20 cellular contexts compared by ENCODE assay signal in genomic region chr1:65377496-65378268, GRCh38. TPM values are rescaled to one million over a fixed set of nuclear protein-coding genes. Genes with fewer than 3 reads are reported as not detected.
DNase-seq lines count a peak whose midpoint lies in the region; ATAC-seq, FAIRE-seq and TF ChIP-seq lines count a peak whose summit lies in the region.
"Had no signal": no experiment of that assay in that cellular context is flagged by ENCODE, and none has a peak within 500 bp of the region (broad histone marks: within the 10 kb centered on the region; RNA-seq: fewer than 3 reads in every experiment).

No MANE protein-coding gene starts in this region.

- TF ChIP-seq EP300 in A549 (IDR thresholded peaks at IDR 0.05) (no peak), K562 (IDR thresholded peaks at IDR 0.05; ENCODE audit: low read length) (no peak)

- no peak overlapping the region for H4K91ac ChIP-seq in neuronal stem cell (ENCODE audit: low read depth, low read length, poor library complexity)

- ATAC-seq in A549: peak in 1 of 2 experiments; percentile 75; a peak in 3 of 6 replicates
- ATAC-seq in K562: peak; percentile 65
- no peak for ATAC-seq in natural killer cell
- ATAC-seq: GM23338, HCT116 had no signal

- no peak overlapping the region for H3K4ac ChIP-seq in neuronal stem cell (ENCODE audit: low read length)

- H3K14ac ChIP-seq in neuronal stem cell (ENCODE audit: low read length): no peak overlapping the region

- BruUV-seq in K562 (replicated peaks; lab: Mats Ljungman, UMichigan): no TSS peak

- H3K4me3 ChIP-seq in A549: no peak overlapping the region
- H3K4me3 ChIP-seq in K562: no peak overlapping the region
- no peak overlapping the region for H3K4me3 ChIP-seq in hepatocyte
- H3K4me3 ChIP-seq in neuronal stem cell (ENCODE audit: low read length in 2 of 2): no peak overlapping the region
- H3K4me3 ChIP-seq: GM23338 had no signal

- no peak overlapping the region for H2BK12ac ChIP-seq in neuronal stem cell (ENCODE audit: low read length)

- TF ChIP-seq CTCF in A549 (IDR thresholded peaks at IDR 0.05): no peak
- no peak for TF ChIP-seq CTCF in K562 (IDR thresholded peaks at IDR 0.05 in 2 of 3, conservative IDR thresholded peaks at IDR 0.05 in 1 of 3; ENCODE audit: insufficient read depth in 2 of 3, low read depth in 1 of 3, low read length in 3 of 3)
- TF ChIP-seq CTCF in hepatocyte (IDR thresholded peaks at IDR 0.05; ENCODE audit: poor library complexity): no peak
- TF ChIP-seq CTCF in natural killer cell (IDR thresholded peaks at IDR 0.05): no peak

- no peak overlapping the region for H3K4me3 Mint-ChIP-seq in natural killer cell
- H3K4me3 Mint-ChIP-seq: CD4-positive, alpha-beta memory T cell; GM23338; H9 had no signal

- no peak overlapping the region for H3K27ac Mint-ChIP-seq in natural killer cell
- H3K27ac Mint-ChIP-seq: CD4-positive, alpha-beta memory T cell; GM23338 had no signal

- POLR2A ChIA-PET in A549 (lab: Yijun Ruan, JAX) (no interaction called here), K562 (lab: Yijun Ruan, JAX) (interaction anchor here (0.6 kb wide), 1 partner anchor 1931 kb away, joined by 4 read pairs; no protein-coding TSS in a partner anchor)

- H3K36me3 ChIP-seq in K562 (ENCODE audit: control insufficient read depth, insufficient read depth, low read length) (peaks cover 51% of the 10 kb centered on the region), hepatocyte (replicated peaks; ENCODE audit: insufficient read depth, low read depth) (no peaks in the 10 kb centered on the region), neuronal stem cell (replicated peaks in 1 of 2; ENCODE audit: control insufficient read depth in 2 of 2, insufficient read depth in 2 of 2, low read length in 2 of 2) (no peaks in the 10 kb centered on the region)

- no peaks in the 10 kb centered on the region for H4K20me1 ChIP-seq in K562 (replicated peaks; ENCODE audit: control insufficient read depth, insufficient read depth, low read length)
- no peaks in the 10 kb centered on the region for H4K20me1 ChIP-seq in hepatocyte (ENCODE audit: insufficient read depth, poor library complexity, severe bottlenecking)

- peaks cover 0 to 3% of the 10 kb centered on the region in 2 donors for H3K9me3 Mint-ChIP-seq in natural killer cell
- H3K9me3 Mint-ChIP-seq: GM23338, H9 had no signal

- no peak overlapping the region for H2BK5ac ChIP-seq in neuronal stem cell (ENCODE audit: low read length)

- TF ChIP-seq RAD21 in A549 (conservative IDR thresholded peaks at IDR 0.05 in 1 of 2, IDR thresholded peaks at IDR 0.05 in 1 of 2) (no peak), K562 (CRISPR knock-in tag; conservative IDR thresholded peaks at IDR 0.05 in 1 of 2, IDR thresholded peaks at IDR 0.05 in 1 of 2) (no peak)

- H3K27me3 Mint-ChIP-seq in natural killer cell (ENCODE audit: low read depth in 2 of 2): peaks cover 21 to 23% of the 10 kb centered on the region in 2 donors

- peaks cover 42% of the 10 kb centered on the region for H3K79me2 ChIP-seq in K562 (ENCODE audit: control insufficient read depth, insufficient read depth, low read length)
- H3K79me2 ChIP-seq in hepatocyte: no peaks in the 10 kb centered on the region

- in situ Hi-C loops in K562 (cut with MboI): no loop called here

- intact Hi-C loops in K562 (cut with micrococcal nuclease): loop anchor here (5.0 kb wide), 1 partner anchor 65 kb away; no protein-coding TSS in a partner anchor
- intact Hi-C loops in natural killer cell (cut with micrococcal nuclease): no loop called here

- CTCF ChIA-PET in A549 (lab: Yijun Ruan, JAX) (no interaction called here), K562 (lab: Yijun Ruan, JAX; ENCODE audit: low intra/inter-chr PET ratio) (no interaction called here)

- H3K4me1 Mint-ChIP-seq in natural killer cell: no peaks in the 10 kb centered on the region
- H3K4me1 Mint-ChIP-seq: CD4-positive, alpha-beta memory T cell; GM23338; H9 had no signal

- H3K23ac ChIP-seq in neuronal stem cell (ENCODE audit: low read depth, low read length, poor library complexity): no peak overlapping the region

- no peak overlapping the region for H4K8ac ChIP-seq in neuronal stem cell (ENCODE audit: low read depth, low read length)

- no peaks in the 10 kb centered on the region for H3K27me3 ChIP-seq in K562 (ENCODE audit: control insufficient read depth in 2 of 2, insufficient read depth in 2 of 2, low read length in 2 of 2)
- no peaks in the 10 kb centered on the region for H3K27me3 ChIP-seq in hepatocyte
- H3K27me3 ChIP-seq in neuronal stem cell (ENCODE audit: control insufficient read depth in 3 of 3, insufficient read depth in 3 of 3, low read depth in 1 of 3, low read length in 3 of 3): no peaks in the 10 kb centered on the region

- 36% methylated on average over 4 of the region's 4 CpGs for WGBS in A549 (ENCODE audit: missing lambda C conversion rate)
- 77% methylated on average over 4 of the region's 4 CpGs for WGBS in K562 (ENCODE audit: insufficient coverage, low coverage, missing lambda C conversion rate)
- WGBS in hepatocyte (ENCODE audit: low lambda C conversion rate, missing lambda C conversion rate): 63% methylated on average over 4 of the region's 4 CpGs
- no CpG with 5 or more reads among the region's 4 CpGs for WGBS in neuronal stem cell (ENCODE audit: extremely low coverage in 2 of 2, insufficient read length in 2 of 2, insufficient replicate concordance in 1 of 2), 2 donors

- H3K9me1 ChIP-seq in K562 (ENCODE audit: control insufficient read depth, insufficient read depth, low read length): no peaks in the 10 kb centered on the region

- H3K79me1 ChIP-seq in neuronal stem cell (ENCODE audit: low read depth, low read length): no peaks in the 10 kb centered on the region

- no peak for FAIRE-seq in A549 (lab: Jason Lieb, UNC)
- FAIRE-seq in K562 (lab: Jason Lieb, UNC): peak; percentile 37
- FAIRE-seq in GM19239 (lab: Jason Lieb, UNC): no peak
- FAIRE-seq: GM12891, GM18507 had no signal

- TF ChIP-seq POLR2A in A549 (IDR thresholded peaks at IDR 0.05; ENCODE audit: low read length) (no peak), K562 (conservative IDR thresholded peaks at IDR 0.05) (no peak)

- no peak overlapping the region for H2BK120ac ChIP-seq in neuronal stem cell (ENCODE audit: low read depth, low read length)

- H2AK5ac ChIP-seq in neuronal stem cell (ENCODE audit: low read depth, low read length): no peak overlapping the region

- no peak overlapping the region for H3K9ac ChIP-seq in K562 (ENCODE audit: insufficient read depth in 1 of 2, low read depth in 2 of 2, low read length in 2 of 2)
- no peak overlapping the region for H3K9ac ChIP-seq in neuronal stem cell (ENCODE audit: low read depth, low read length, poor library complexity)

- peak in 1 of 2 experiments; percentile 27 for DNase-seq in A549 (ENCODE audit: low read depth in 1 of 2, low spot score in 1 of 2)
- DNase-seq in K562 (ENCODE audit: extremely low read depth in 1 of 4, low spot score in 3 of 4): no peak
- no peak for DNase-seq in hepatocyte (ENCODE audit: low spot score)
- no peak for DNase-seq in neuronal stem cell (ENCODE audit: low spot score)
- DNase-seq in natural killer cell: no peak
- DNase-seq in GM19239 (ENCODE audit: insufficient read length, low spot score): no peak
- no peak for DNase-seq in NCI-H187 (lab: John Stamatoyannopoulos, UW)
- DNase-seq: 8988T; C1 segment of cervical spinal cord; Calu3; CD4-positive, alpha-beta memory T cell; COR-L47; DMS53; DMS79 treated with DMSO at 0.1 percent for 48 hours; GF-D8; H9 had no signal

- no peak overlapping the region for H2BK15ac ChIP-seq in neuronal stem cell (ENCODE audit: low read length)

- peak overlapping the region; percentile 51 for H3K4me2 ChIP-seq in A549
- no peak overlapping the region for H3K4me2 ChIP-seq in K562 (ENCODE audit: insufficient read depth, low read length)
- H3K4me2 ChIP-seq in hepatocyte: peak overlapping the region; percentile 27
- H3K4me2 ChIP-seq in neuronal stem cell (ENCODE audit: insufficient read depth, low read length, poor library complexity, severe bottlenecking): no peak overlapping the region
- H3K4me2 ChIP-seq: GM23338 had no signal

- H3K9me2 ChIP-seq in hepatocyte (replicated peaks; ENCODE audit: insufficient read depth): no peaks in the 10 kb centered on the region

- no peaks in the 10 kb centered on the region for H3K9me3 ChIP-seq in A549
- no peaks in the 10 kb centered on the region for H3K9me3 ChIP-seq in K562 (replicated peaks; ENCODE audit: control insufficient read depth, insufficient read depth, low read depth, low read length)
- no peaks in the 10 kb centered on the region for H3K9me3 ChIP-seq in hepatocyte (ENCODE audit: low read depth)
- H3K9me3 ChIP-seq in neuronal stem cell (replicated peaks in 1 of 2; ENCODE audit: control insufficient read depth in 2 of 2, insufficient read depth in 1 of 2, low read depth in 1 of 2, low read length in 2 of 2): no peaks in the 10 kb centered on the region

- H3K36me3 Mint-ChIP-seq in natural killer cell: peaks cover 4% of the 10 kb centered on the region

- H2AFZ ChIP-seq in K562 (ENCODE audit: low read depth, low read length) (no peak overlapping the region), hepatocyte (no peak overlapping the region), neuronal stem cell (ENCODE audit: low read length) (no peak overlapping the region)
- H2AFZ ChIP-seq: GM23338 had no signal

- peak overlapping the region; percentile 27 for H3K18ac ChIP-seq in neuronal stem cell (ENCODE audit: low read length)

- H3K27ac ChIP-seq in A549 (no peak overlapping the region; a peak in 1 of 6 replicates), K562 (ENCODE audit: extremely low read depth, low read depth, low read length) (no peak overlapping the region; the same call in 2 of the 3 replicates), hepatocyte (no peak overlapping the region), neuronal stem cell (replicated peaks; ENCODE audit: low read length) (no peak overlapping the region)

- H3K4me1 ChIP-seq in A549 (peaks cover 15% of the 10 kb centered on the region), K562 (replicated peaks in 1 of 2; ENCODE audit: control insufficient read depth in 2 of 2, insufficient read depth in 2 of 2, low read length in 2 of 2) (peaks cover 0 to 12% of the 10 kb centered on the region in 2 experiments; a peak in 2 of 5 replicates), hepatocyte (ENCODE audit: insufficient read depth) (peaks cover 10% of the 10 kb centered on the region), neuronal stem cell (ENCODE audit: control insufficient read depth in 2 of 2, insufficient read depth in 1 of 2, low read depth in 1 of 2, low read length in 2 of 2) (no peaks in the 10 kb centered on the region)

RNA-seq across cellular contexts. Expression of gene LEPR, which starts 42.8 kb away (rescaled TPM):
- polyA plus RNA-seq in A549 (2011; rRNA removed): 6.5 and 6.7 TPM in 2 replicates
- polyA plus RNA-seq in A549 (2012; cell fraction: cytosol; rRNA removed): 0.59 and 0.80 TPM in 2 replicates
- polyA plus RNA-seq in A549 (2012; cell fraction: nucleus; rRNA removed): 0.24 and 0.43 TPM in 2 replicates
- polyA plus RNA-seq in A549 (2017; fragmentation: RNase III; extraction: RNeasy Plus Mini Kit Qiagen cat#74134 plus additional on column Dnase treatment): 2.8 to 3.3 TPM (median 3.1 TPM) in 3 replicates
- 3.4 and 3.9 TPM in 2 replicates for polyA minus RNA-seq in A549 (2011; rRNA and poly(A)+ RNA removed)
- total RNA-seq in K562 (2011; cell fraction: chromatin; rRNA removed; ENCODE audit: low replicate concordance): 58.9 and 119 TPM in 2 replicates
- 43.9 and 53.4 TPM in 2 replicates for total RNA-seq in K562 (2011; cell fraction: nucleolus; rRNA removed)
- total RNA-seq in K562 (2011; cell fraction: nucleoplasm; rRNA removed): 92.8 and 105 TPM in 2 replicates
- 26.0 and 26.5 TPM in 2 replicates for total RNA-seq in K562 (2014; rRNA removed)
- total RNA-seq in K562 (2014; rRNA removed; fragmentation: Illumina TruSeq; extraction: Trizol): 55.0 and 58.4 TPM in 2 replicates
- 51.5 and 56.8 TPM in 2 replicates for total RNA-seq in K562 (2015; rRNA removed; fragmentation: Illumina TruSeq; extraction: Trizol)
- 43.1 and 43.6 TPM in 2 replicates for total RNA-seq in K562 (2021)
- polyA plus RNA-seq in K562 (2011; rRNA removed): 83.7 and 111 TPM in 2 replicates
- 30.7 and 48.6 TPM in 2 replicates for polyA plus RNA-seq in K562 (2011; cell fraction: cytosol; rRNA removed)
- polyA plus RNA-seq in K562 (2011; cell fraction: nucleus; rRNA removed): 25.8 and 36.4 TPM in 2 replicates
- 22.2 and 31.8 TPM in 2 replicates for polyA plus RNA-seq in K562 (2012)
- polyA plus RNA-seq in K562 (2014; fragmentation: Illumina TruSeq; extraction: Trizol): 37.3 and 45.2 TPM in 2 replicates
- 10 to 100 TPM; 12.2 to 18.1 TPM for polyA plus RNA-seq in K562 (2014; fragmentation: Nextera tagmentation; extraction: Ambion mirVana)
- polyA plus RNA-seq in K562 (2014; rRNA removed): 19.9 and 26.1 TPM in 2 replicates
- 197 and 201 TPM in 2 replicates for polyA minus RNA-seq in K562 (2011; rRNA and poly(A)+ RNA removed)
- 51.6 and 74.5 TPM in 2 replicates for polyA minus RNA-seq in K562 (2011; cell fraction: cytosol; rRNA and poly(A)+ RNA removed)
- 25.3 and 51.1 TPM in 2 replicates for polyA minus RNA-seq in K562 (2011; cell fraction: nucleus; rRNA and poly(A)+ RNA removed)
- 6.1 and 6.4 TPM in 2 replicates for total RNA-seq in hepatocyte
- polyA plus RNA-seq in hepatocyte: 1.3 and 4.1 TPM in 2 replicates
- 5.6 TPM for polyA plus RNA-seq in neuronal stem cell (2013, experiment 1 of 2)
- polyA plus RNA-seq in neuronal stem cell (2013, experiment 2 of 2): 5.6 TPM
- total RNA-seq in natural killer cell: 1 to 10 TPM; 2.0 to 3.6 (median 2.1) TPM

RNA-seq across cellular contexts. Expression of gene LEPROT, which starts 42.8 kb away (rescaled TPM):
- polyA plus RNA-seq in A549 (2011; rRNA removed): 48.4 and 62.9 TPM in 2 replicates
- polyA plus RNA-seq in A549 (2012; cell fraction: cytosol; rRNA removed): 20.6 and 23.8 TPM in 2 replicates
- polyA plus RNA-seq in A549 (2012; cell fraction: nucleus; rRNA removed): 11.5 and 29.9 TPM in 2 replicates
- polyA plus RNA-seq in A549 (2017; fragmentation: RNase III; extraction: RNeasy Plus Mini Kit Qiagen cat#74134 plus additional on column Dnase treatment): 49.5 to 57.6 TPM (median 51.2 TPM) in 3 replicates
- 40.3 and 42.5 TPM in 2 replicates for polyA minus RNA-seq in A549 (2011; rRNA and poly(A)+ RNA removed)
- total RNA-seq in K562 (2011; cell fraction: chromatin; rRNA removed; ENCODE audit: low replicate concordance): 47.7 and 171 TPM in 2 replicates
- total RNA-seq in K562 (2011; cell fraction: nucleolus; rRNA removed): 33.7 and 49.6 TPM in 2 replicates
- 135 and 209 TPM in 2 replicates for total RNA-seq in K562 (2011; cell fraction: nucleoplasm; rRNA removed)
- total RNA-seq in K562 (2014; rRNA removed): 28.1 and 34.8 TPM in 2 replicates
- total RNA-seq in K562 (2014; rRNA removed; fragmentation: Illumina TruSeq; extraction: Trizol): 45.8 and 52.8 TPM in 2 replicates
- 40.6 and 46.3 TPM in 2 replicates for total RNA-seq in K562 (2015; rRNA removed; fragmentation: Illumina TruSeq; extraction: Trizol)
- 38.2 and 42.9 TPM in 2 replicates for total RNA-seq in K562 (2021)
- polyA plus RNA-seq in K562 (2011; rRNA removed): 84.0 and 97.5 TPM in 2 replicates
- 33.1 and 88.6 TPM in 2 replicates for polyA plus RNA-seq in K562 (2011; cell fraction: cytosol; rRNA removed)
- polyA plus RNA-seq in K562 (2011; cell fraction: nucleus; rRNA removed): 88.8 and 104 TPM in 2 replicates
- 40.2 and 59.7 TPM in 2 replicates for polyA plus RNA-seq in K562 (2012)
- 44.0 and 47.4 TPM in 2 replicates for polyA plus RNA-seq in K562 (2014; fragmentation: Illumina TruSeq; extraction: Trizol)
- polyA plus RNA-seq in K562 (2014; fragmentation: Nextera tagmentation; extraction: Ambion mirVana): 10 to 100 TPM; 30.7 to 38.5 TPM
- 53.4 and 54.9 TPM in 2 replicates for polyA plus RNA-seq in K562 (2014; rRNA removed)
- 65.3 and 66.8 TPM in 2 replicates for polyA minus RNA-seq in K562 (2011; rRNA and poly(A)+ RNA removed)
- 24.1 and 26.4 TPM in 2 replicates for polyA minus RNA-seq in K562 (2011; cell fraction: cytosol; rRNA and poly(A)+ RNA removed)
- polyA minus RNA-seq in K562 (2011; cell fraction: nucleus; rRNA and poly(A)+ RNA removed): 68.3 and 104 TPM in 2 replicates
- 91.6 and 97.0 TPM in 2 replicates for total RNA-seq in hepatocyte
- polyA plus RNA-seq in hepatocyte: 77.5 and 89.9 TPM in 2 replicates
- polyA plus RNA-seq in neuronal stem cell (2013, experiment 1 of 2): 33.1 TPM
- 34.4 TPM for polyA plus RNA-seq in neuronal stem cell (2013, experiment 2 of 2)
- 10 to 100 TPM; 18.1 to 33.0 (median 20.3) TPM for total RNA-seq in natural killer cell

Comparison
In these comparisons a context has a peak if more than half of its experiments do, and no peak if none do; other contexts are left out.
1. H3K4me2 ChIP-seq: peak in A549 (single experiment) and hepatocyte (single experiment); none in K562 (single experiment) and neuronal stem cell (single experiment).